36 cellular contexts compared by ENCODE assay signal in the genomic region with DNA sequence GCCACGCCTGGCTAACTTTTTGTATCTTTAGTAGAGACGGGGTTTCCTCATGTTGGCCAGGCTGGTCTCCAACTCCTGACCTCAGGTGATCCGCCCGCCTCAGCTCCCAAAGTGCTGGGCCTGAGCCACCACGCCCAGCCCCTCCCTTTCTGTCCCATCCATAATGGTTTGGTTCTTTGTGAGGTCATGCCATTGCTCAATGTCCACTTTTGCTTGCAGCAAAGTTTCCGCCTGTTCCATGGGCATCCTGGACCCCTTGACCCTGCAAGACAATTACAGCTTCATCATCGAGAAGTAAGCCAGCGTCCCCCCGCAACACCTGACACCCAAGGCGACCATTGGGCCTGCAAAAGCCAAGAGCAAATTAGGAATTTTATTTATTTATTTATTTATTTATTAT. TPM values are rescaled to one million over a fixed set of nuclear protein-coding genes. Genes with fewer than 3 reads are reported as not detected.
"Had no signal": no experiment of that assay in that cellular context is flagged by ENCODE, and none has a peak within 500 bp of the region (broad histone marks: within the 10 kb centered on the region; RNA-seq: fewer than 3 reads in every experiment).

No MANE protein-coding gene starts in this region.

- H3K4me3 ChIP-seq: adrenal gland, SJSA1 had no signal

- H3K4me1 ChIP-seq: adrenal gland, SJSA1 had no signal

- ATAC-seq: activated CD4-positive, alpha-beta T cell treated with anti-CD3 and anti-CD28 coated beads for 36 hours; activated CD4-positive, CD25-positive, alpha-beta regulatory T cell treated with anti-CD3 and anti-CD28 coated beads, Interleukin-2, amount 50 U/mL, for 24 hours; activated naive CD4-positive, alpha-beta T cell treated with anti-CD3 and anti-CD28 coated beads, Interleukin-2, amount 50 U/mL, for 72 hours; activated T-cell treated with anti-CD3 and anti-CD28 coated beads, Interleukin-2, amount 50 U/mL, for 4 hours had no signal

- H3K27me3 ChIP-seq: adrenal gland, SJSA1 had no signal

- H3K27me3 Mint-ChIP-seq: activated CD4-positive, alpha-beta memory T cell treated with anti-CD3 and anti-CD28 coated beads for 36 hours; activated CD4-positive, alpha-beta T cell treated with anti-CD3 and anti-CD28 coated beads for 36 hours had no signal

- H3K9me3 Mint-ChIP-seq: activated CD4-positive, alpha-beta memory T cell treated with anti-CD3 and anti-CD28 coated beads for 36 hours; activated naive CD4-positive, alpha-beta T cell treated with anti-CD3 and anti-CD28 coated beads for 36 hours; activated naive CD4-positive, alpha-beta T cell treated with anti-CD3 and anti-CD28 coated beads, Interleukin-2, amount 50 U/mL, for 72 hours; activated T-cell treated with anti-CD3 and anti-CD28 coated beads, Interleukin-2, amount 50 U/mL, for 4 hours; activated T-helper 1 cell treated with anti-CD3 and anti-CD28 coated beads, Interleukin-12 subunit alpha, Interleukin-12 subunit beta, Interleukin-2, Interleukin-4 antibody, amounts not matched to agents 30 ng/mL and 10 ng/mL and 1 ng/mL, durations not matched to agents 14 hours and 24 hours and 36 hours; brain; T-helper 1 cell treated with Interleukin-12 subunit alpha and Interleukin-12 subunit beta and Interleukin-4 antibody, amounts not matched to agents 30 μg/mL and 1 μg/mL, for 36 hours; T-helper 2 cell treated with Interferon-gamma antibody and Interleukin-4, amounts not matched to agents 5 μg/mL and 100 μg/mL, for 36 hours had no signal

- H3K9me3 ChIP-seq: adrenal gland, SJSA1, SK-N-SH had no signal

- H3K4me1 Mint-ChIP-seq: activated CD4-positive, alpha-beta T cell treated with anti-CD3 and anti-CD28 coated beads for 36 hours; brain had no signal

- H3K36me3 ChIP-seq: adrenal gland, SJSA1 had no signal

- H3K27ac Mint-ChIP-seq: activated CD4-positive, alpha-beta memory T cell treated with anti-CD3 and anti-CD28 coated beads for 36 hours; activated CD4-positive, alpha-beta T cell treated with anti-CD3 and anti-CD28 coated beads for 36 hours; activated naive CD4-positive, alpha-beta T cell treated with anti-CD3 and anti-CD28 coated beads for 36 hours; activated naive CD4-positive, alpha-beta T cell treated with anti-CD3 and anti-CD28 coated beads, Interleukin-2, amount 50 U/mL, for 72 hours; activated T-helper 1 cell treated with anti-CD3 and anti-CD28 coated beads, Interleukin-12 subunit alpha, Interleukin-12 subunit beta, Interleukin-2, Interleukin-4 antibody, amounts not matched to agents 30 ng/mL and 10 ng/mL and 1 ng/mL, durations not matched to agents 14 hours and 24 hours and 36 hours; brain; T-helper 1 cell treated with Interleukin-12 subunit alpha and Interleukin-12 subunit beta and Interleukin-4 antibody, amounts not matched to agents 30 μg/mL and 1 μg/mL, for 36 hours; T-helper 2 cell treated with Interferon-gamma antibody and Interleukin-4, amounts not matched to agents 5 μg/mL and 100 μg/mL, for 36 hours had no signal

- H3K27ac ChIP-seq: adrenal gland, SJSA1 had no signal

- H3K4me3 Mint-ChIP-seq: activated CD4-positive, alpha-beta memory T cell treated with anti-CD3 and anti-CD28 coated beads for 36 hours; activated CD4-positive, alpha-beta T cell treated with anti-CD3 and anti-CD28 coated beads for 36 hours; activated naive CD4-positive, alpha-beta T cell treated with anti-CD3 and anti-CD28 coated beads for 36 hours; activated T-cell treated with anti-CD3 and anti-CD28 coated beads, Interleukin-2, amount 50 U/mL, for 4 hours; activated T-helper 1 cell treated with anti-CD3 and anti-CD28 coated beads, Interleukin-12 subunit alpha, Interleukin-12 subunit beta, Interleukin-2, Interleukin-4 antibody, amounts not matched to agents 30 ng/mL and 10 ng/mL and 1 ng/mL, durations not matched to agents 14 hours and 24 hours and 36 hours; brain; T-helper 1 cell treated with Interleukin-12 subunit alpha and Interleukin-12 subunit beta and Interleukin-4 antibody, amounts not matched to agents 30 μg/mL and 1 μg/mL, for 36 hours; T-helper 2 cell treated with Interferon-gamma antibody and Interleukin-4, amounts not matched to agents 5 μg/mL and 100 μg/mL, for 36 hours had no signal

- H3K36me3 Mint-ChIP-seq: activated CD4-positive, alpha-beta memory T cell treated with anti-CD3 and anti-CD28 coated beads for 36 hours; activated naive CD4-positive, alpha-beta T cell treated with anti-CD3 and anti-CD28 coated beads, Interleukin-2, amount 50 U/mL, for 72 hours; brain had no signal

- DNase-seq: activated CD4-positive, alpha-beta memory T cell treated with anti-CD3 and anti-CD28 coated beads for 36 hours; activated CD4-positive, alpha-beta T cell treated with anti-CD3 and anti-CD28 coated beads for 36 hours; activated CD4-positive, alpha-beta T cell treated with anti-CD3 and anti-CD28 coated beads, Interleukin-2, amount 50 U/mL, for 1 hour; activated CD8-positive, alpha-beta memory T cell treated with anti-CD3 and anti-CD28 coated beads, Interleukin-2, amount 50 U/mL, for 4 hours; activated gamma-delta T cell treated with Interleukin-2 at 50 U/mL for 16 hours; activated naive CD4-positive, alpha-beta T cell treated with anti-CD3 and anti-CD28 coated beads for 36 hours; activated T-cell treated with anti-CD3 and anti-CD28 coated beads for 4 hours; activated T-cell treated with anti-CD3 and anti-CD28 coated beads, Interleukin-2, amount 50 U/mL, for 4 hours; adrenal gland; central memory CD4-positive, alpha-beta T cell; NCI-H1092 treated with DMSO at 0.1 percent for 48 hours; NCI-H1417; NCI-H146; NCI-H187; NCI-H2029 treated with DMSO at 0.1 percent for 48 hours; NCI-H2107; NCI-H2171; NCI-H510A; NCI-H526; NCI-H748 treated with DMSO at 0.1 percent for 48 hours; NK-92 treated with Interleukin-12 subunit alpha and Interleukin-12 subunit beta, amount 100 ng/mL, for 24 hours; OCI-M1; SHP77; SK-N-SH had no signal

- H3K4me2 ChIP-seq: SK-N-SH had no signal

- FAIRE-seq: bronchial epithelial cell, TTC549 had no signal

- H3K9ac ChIP-seq: SK-N-SH had no signal

RNA-seq across cellular contexts. Expression of a gene that starts 36.9 kb away (rescaled TPM):
- total RNA-seq: cerebellum, RPMI7951 had no signal

RNA-seq across cellular contexts. Expression of a gene that starts 47.5 kb away (rescaled TPM):
- total RNA-seq: activated CD4-positive, alpha-beta memory T cell treated with anti-CD3 and anti-CD28 coated beads for 36 hours; activated CD4-positive, alpha-beta T cell treated with anti-CD3 and anti-CD28 coated beads for 36 hours; activated naive CD4-positive, alpha-beta T cell treated with anti-CD3 and anti-CD28 coated beads for 36 hours; activated naive CD4-positive, alpha-beta T cell treated with anti-CD3 and anti-CD28 coated beads, Interleukin-2, amount 50 U/mL, for 72 hours; activated T-cell treated with anti-CD3 and anti-CD28 coated beads, Interleukin-2, amount 50 U/mL, for 4 hours; activated T-helper 1 cell treated with anti-CD3 and anti-CD28 coated beads, Interleukin-12 subunit alpha, Interleukin-12 subunit beta, Interleukin-2, Interleukin-4 antibody, amounts not matched to agents 30 ng/mL and 10 ng/mL and 1 ng/mL, durations not matched to agents 14 hours and 24 hours and 36 hours; adrenal gland; bronchial epithelial cell; M059J; RPMI7951; SJSA1 had no signal
